Comparison of ENCODE assay signal across 18 cellular contexts in the genomic region with DNA sequence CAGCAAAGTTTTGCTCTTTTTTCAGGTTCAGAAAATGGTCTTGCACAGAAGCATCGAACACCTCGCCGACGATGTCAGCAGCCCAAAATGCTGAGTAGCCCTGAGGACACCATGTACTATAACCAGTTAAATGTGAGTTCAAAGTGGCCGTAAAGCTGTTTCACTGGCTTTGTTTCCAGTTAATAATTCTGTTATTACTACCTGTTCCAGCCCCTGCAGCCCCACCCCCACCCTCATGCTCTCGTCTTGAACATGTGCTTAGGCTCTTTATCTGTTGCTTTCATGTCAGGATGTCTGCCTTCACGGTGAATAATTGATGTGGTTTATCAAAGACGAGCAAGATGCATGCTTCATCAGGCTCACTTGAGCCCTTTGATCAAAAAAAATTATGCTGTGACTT.
DNase-seq lines count a peak whose midpoint lies in the region; ATAC-seq, FAIRE-seq and TF ChIP-seq lines count a peak whose summit lies in the region.
"Had no signal": no experiment of that assay in that cellular context is flagged by ENCODE, and none has a peak within 500 bp of the region (broad histone marks: within the 10 kb centered on the region; RNA-seq: fewer than 3 reads in every experiment).

No MANE protein-coding gene starts in this region.

- CTCF ChIA-PET in HCT116 (lab: Charles Lee) = interaction anchor here (0.7 kb wide), 1 partner anchor 161 kb away, joined by 3 read pairs; no protein-coding TSS in a partner anchor

- no peak for FAIRE-seq in frontal cortex (lab: Jason Lieb, UNC)
- FAIRE-seq: endothelial cell of umbilical vein had no signal

- H3K79me2 ChIP-seq in HCT116 (ENCODE audit: insufficient read depth, low read length) = no peaks in the 10 kb centered on the region

- no peak for ATAC-seq in HCT116

- no peak for TF ChIP-seq CTCF in HCT116 (IDR thresholded peaks at IDR 0.05 in 2 of 3, conservative IDR thresholded peaks at IDR 0.05 in 1 of 3; ENCODE audit: borderline replicate concordance in 1 of 3, insufficient read depth in 1 of 3, low read depth in 2 of 3, low read length in 2 of 3)

- H3K4me2 ChIP-seq in HCT116 (ENCODE audit: low read length) = no peak overlapping the region
- H3K4me2 ChIP-seq: PC-9 had no signal

- POLR2A ChIA-PET in HCT116 (lab: Charles Lee) = no interaction called here

- H3K36me3 ChIP-seq in HCT116 (ENCODE audit: control insufficient read depth in 1 of 2, insufficient read depth in 2 of 2, low read length in 2 of 2) = no peaks in the 10 kb centered on the region
- H3K36me3 ChIP-seq: cardiac muscle cell, HAP-1 had no signal

- no peaks in the 10 kb centered on the region for H3K9me2 ChIP-seq in HCT116 (ENCODE audit: insufficient read depth)

- no peak for TF ChIP-seq POLR2A in HCT116 (IDR thresholded peaks at IDR 0.05; ENCODE audit: borderline replicate concordance, extremely low read depth, insufficient read depth, insufficient read length)

- H4K20me1 ChIP-seq in HCT116 (ENCODE audit: insufficient read depth) = no peaks in the 10 kb centered on the region

- no peak overlapping the region for H2AFZ ChIP-seq in HCT116 (ENCODE audit: low read depth, low read length, poor library complexity, severe bottlenecking)
- H2AFZ ChIP-seq: PC-9 had no signal

- H3K9me3 ChIP-seq in HCT116 (ENCODE audit: control insufficient read depth in 1 of 2, insufficient read depth in 1 of 2, low read depth in 1 of 2, low read length in 2 of 2) = no peaks in the 10 kb centered on the region
- H3K9me3 ChIP-seq: HAP-1, testis had no signal

- RAD21 ChIA-PET in HCT116 (lab: Charles Lee; ENCODE audit: low non-redundant PET in 1 of 2, low total read pairs in 2 of 2, uncharacterized antibody in 2 of 2, unreplicated experiment in 2 of 2) = no interaction called here

- no peak overlapping the region for H3K4me3 ChIP-seq in HCT116 (replicated peaks in 1 of 2; ENCODE audit: low read depth in 1 of 2, low read length in 2 of 2)
- H3K4me3 ChIP-seq: cardiac muscle cell, HAP-1, PC-9, testis had no signal

- TF ChIP-seq RAD21 in HCT116 (IDR thresholded peaks at IDR 0.05; ENCODE audit: low read depth) = no peak

- no peaks in the 10 kb centered on the region for H3K4me1 ChIP-seq in HCT116 (ENCODE audit: control insufficient read depth in 1 of 2, insufficient read depth in 2 of 2, low read length in 2 of 2)
- H3K4me1 ChIP-seq: HAP-1, testis had no signal

- intact Hi-C loops in HCT116 (cut with micrococcal nuclease) = loop anchor here (10.0 kb wide), 1 partner anchor 153 kb away; no protein-coding TSS in a partner anchor

- H3K9ac ChIP-seq in HCT116 (ENCODE audit: low read length) = no peak overlapping the region

- DNase-seq in HCT116 (ENCODE audit: low read depth, low spot score) (no peak), T-helper 2 cell (peak in 3 of 5 experiments; percentile 18 to 73 (median 42)), NCI-H1694 treated with DMSO at 0.1 percent for 48 hours (lab: John Stamatoyannopoulos, UW) (no peak), frontal cortex (ENCODE audit: low spot score in 2 of 2) (no peak), NCI-H1092 treated with DMSO at 0.1 percent for 48 hours (lab: John Stamatoyannopoulos, UW) (no peak), 8988T (no peak)
- peak; percentile 66 for DNase-seq in activated effector memory CD4-positive, alpha-beta T cell treated with anti-CD3 and anti-CD28 coated beads, Interleukin-2, amount 50 U/mL, for 16 hours
- DNase-seq in stimulated activated CD4-positive, alpha-beta T cell treated with anti-CD3 and anti-CD28 coated beads, Interleukin-1b, Interleukin-23, amount 100 ng/mL, for 4 hours (ENCODE audit: low read depth in 2 of 2) = peak; percentile 3 to 25
- DNase-seq: C1 segment of cervical spinal cord, glutamatergic neuron, kidney glomerular epithelial cell, NCI-H345, PC-9, SW 1271, testis had no signal

- H3K27ac ChIP-seq in HCT116 (ENCODE audit: low read depth, low read length) = no peak overlapping the region
- H3K27ac ChIP-seq: cardiac muscle cell, PC-9, testis had no signal

- BruUV-seq in HCT116 (replicated peaks; lab: Mats Ljungman, UMichigan) = no TSS peak

- H3K27me3 ChIP-seq in HCT116 (ENCODE audit: insufficient read depth, low read length) = no peaks in the 10 kb centered on the region
- H3K27me3 ChIP-seq: cardiac muscle cell, testis had no signal

TF ChIP-seq in HCT116, 20 proteins besides CTCF, POLR2A, EP300 and RAD21:
- TF ChIP-seq TCF7L2 (IDR thresholded peaks at IDR 0.05; ENCODE audit: borderline replicate concordance, extremely low read depth, insufficient read depth, insufficient read length) (peak; percentile 72), POLR2AphosphoS5 (IDR thresholded peaks at IDR 0.05; ENCODE audit: low read depth, low read length) (no peak)

Comparison
In these comparisons a context has a peak if more than half of its experiments do, and no peak if none do; other contexts are left out.
1. DNase-seq: peak in T-helper 2 cell (3 of 5), activated effector memory CD4-positive, alpha-beta T cell treated with anti-CD3 and anti-CD28 coated beads, Interleukin-2, amount 50 U/mL, for 16 hours (single experiment) and stimulated activated CD4-positive, alpha-beta T cell treated with anti-CD3 and anti-CD28 coated beads, Interleukin-1b, Interleukin-23, amount 100 ng/mL, for 4 hours (2 of 2); none in HCT116 (single experiment), NCI-H1694 treated with DMSO at 0.1 percent for 48 hours (single experiment), frontal cortex (0 of 2), NCI-H1092 treated with DMSO at 0.1 percent for 48 hours (single experiment) and 8988T (single experiment).